In the genomic region with DNA sequence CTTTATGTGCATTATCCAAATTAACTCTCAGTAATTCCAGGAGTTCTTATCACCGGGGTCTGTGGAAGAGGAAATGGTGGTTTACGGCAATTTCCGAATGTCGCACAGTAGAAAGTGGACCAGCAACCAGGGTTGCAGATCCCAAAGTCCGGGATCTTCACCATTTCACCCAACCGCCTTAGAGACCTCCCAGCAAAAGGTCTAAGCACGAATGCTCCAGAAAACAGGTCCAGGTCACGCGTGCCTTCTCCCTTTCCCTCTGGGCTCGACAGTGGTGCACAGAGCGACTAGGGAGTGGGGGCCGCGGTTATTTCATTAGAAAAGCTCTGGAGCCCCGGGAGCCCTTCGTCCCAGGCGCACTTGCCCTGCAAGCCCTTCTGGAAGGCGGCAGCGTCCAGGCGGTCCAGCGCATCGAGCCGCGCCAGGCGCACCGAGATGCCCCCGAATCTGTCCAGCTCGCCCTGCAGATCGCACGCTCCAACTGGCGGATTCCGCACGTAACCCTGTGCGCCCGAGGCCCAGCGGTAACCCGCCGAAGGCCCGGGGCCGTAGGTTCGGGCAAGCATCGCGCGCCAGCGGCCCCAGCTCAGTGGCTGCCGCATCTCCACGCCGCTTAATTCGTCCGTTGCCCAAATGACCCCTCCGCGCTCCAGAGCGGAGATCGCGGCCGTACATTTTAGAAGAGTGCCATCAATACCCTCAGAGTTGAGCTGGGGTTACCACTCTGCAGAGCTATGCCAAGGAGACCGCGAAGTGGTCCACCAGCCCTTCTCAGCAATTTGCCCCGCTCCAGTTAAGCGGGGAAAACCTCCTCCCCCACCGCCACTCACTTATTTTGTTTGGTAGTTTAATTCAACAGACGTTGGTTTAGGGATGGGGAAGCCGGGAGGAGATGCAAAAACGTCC, we compare ENCODE assay signal across 2 cellular contexts.
TF ChIP-seq lines count a peak whose summit lies in the region.

Gene NUDT6, minus strand, starts transcription at position 627 of the 906 bp plus-strand sequence. Its CDS starts 25 bp downstream, at position 602.

TF ChIP-seq in GM23338, 12 proteins besides CTCF, POLR2A, EP300 and RAD21 (continued from another document):
- TF ChIP-seq REST (IDR thresholded peaks at IDR 0.05; ENCODE audit: unreplicated experiment), result peak; percentile 22
- peak; percentile 71 for TF ChIP-seq POLR2AphosphoS5 (IDR thresholded peaks at IDR 0.05; ENCODE audit: low read depth)
- 0 out of 2 replicates have a peak, but pooled peaks have one; percentile 32 for TF ChIP-seq CREB1 (CRISPR knock-in tag; IDR thresholded peaks at IDR 0.05; ENCODE audit: low read depth)
- TF ChIP-seq ETS1 (IDR thresholded peaks at IDR 0.05), result no peak; the same call in 1 of the 2 replicates
TF ChIP-seq in GM23338: peak in this region for 3.

TF ChIP-seq in SK-N-SH, 30 proteins besides CTCF, POLR2A, EP300 and RAD21 (continued from another document):
- 0 out of 2 replicates have a peak, but pooled peaks have one; percentile 25 for TF ChIP-seq REST (IDR thresholded peaks at IDR 0.05; ENCODE audit: low read depth, low read length)
- no peak for TF ChIP-seq PBX3 (IDR thresholded peaks at IDR 0.05)
- TF ChIP-seq RXRA (IDR thresholded peaks at IDR 0.05; ENCODE audit: borderline replicate concordance, low read depth), result peak; percentile 24; the same call in 1 of the 2 replicates
- no peak for TF ChIP-seq RFX5 (IDR thresholded peaks at IDR 0.05; ENCODE audit: low read length)
- peak; percentile 36 for TF ChIP-seq POLR2AphosphoS5 (IDR thresholded peaks at IDR 0.05; ENCODE audit: low read depth, low read length)
TF ChIP-seq in SK-N-SH: peak in this region for 10.
